In genomic region chr12:63594828-63595227, GRCh38 we compare ENCODE assay signal across 8 cellular contexts.
DNase-seq lines count a peak whose midpoint lies in the region; ATAC-seq, FAIRE-seq and TF ChIP-seq lines count a peak whose summit lies in the region.
"Not testable (repeated sequence)": the region's sequence is repeated elsewhere in the genome, so short reads cannot be mapped to it uniquely, and the experiment has no call there.

No MANE protein-coding gene starts in this region.

- TF ChIP-seq POLR2A in K562 (conservative IDR thresholded peaks at IDR 0.05), result not testable (repeated sequence)

- H3K36me3 ChIP-seq in Caco-2 (ENCODE audit: control insufficient read depth, insufficient read depth, low read length); Panc1 (ENCODE audit: control insufficient read depth, insufficient read depth, low read length); K562 (ENCODE audit: control insufficient read depth, insufficient read depth, low read length); hepatocyte (replicated peaks; ENCODE audit: insufficient read depth, low read depth): not testable (repeated sequence)

- not testable (repeated sequence) for BruUV-seq in Caco-2 (replicated peaks; lab: Mats Ljungman, UMichigan); Panc1 (replicated peaks; lab: Mats Ljungman, UMichigan); K562 (replicated peaks; lab: Mats Ljungman, UMichigan)

- H3K27me3 ChIP-seq in Caco-2 (replicated peaks; ENCODE audit: control insufficient read depth, insufficient read depth, low read length); Panc1 (ENCODE audit: control insufficient read depth, insufficient read depth, low read length); K562 (ENCODE audit: control insufficient read depth in 2 of 2, insufficient read depth in 2 of 2, low read length in 2 of 2); hepatocyte: not testable (repeated sequence)

- not testable (repeated sequence) for H3K9ac ChIP-seq in K562 (ENCODE audit: insufficient read depth in 1 of 2, low read depth in 2 of 2, low read length in 2 of 2)

- DNase-seq in Caco-2 (peak; percentile 2 to 36), ELF-1 (ENCODE audit: low read depth, low spot score) (peak; percentile 13), HT-29 (ENCODE audit: low spot score) (peak; percentile 63), K562 (ENCODE audit: extremely low read depth in 1 of 4, low spot score in 3 of 4) (peak in 1 of 4 experiments; percentile 2), epithelial cell of prostate (ENCODE audit: low read depth, low spot score) (peak; percentile 49), hepatocyte (ENCODE audit: low spot score) (peak; percentile 45)
- DNase-seq in Panc1 (ENCODE audit: low read depth, low spot score); mesothelial cell of epicardium (ENCODE audit: low spot score in 2 of 2, unreplicated experiment in 2 of 2): not testable (repeated sequence)

- not testable (repeated sequence) for FAIRE-seq in K562 (lab: Jason Lieb, UNC)

- TF ChIP-seq RAD21 in K562 (CRISPR knock-in tag; conservative IDR thresholded peaks at IDR 0.05 in 1 of 2, IDR thresholded peaks at IDR 0.05 in 1 of 2), result not testable (repeated sequence)

- not testable (repeated sequence) for H3K4me3 ChIP-seq in Caco-2 (ENCODE audit: low read depth, low read length); Panc1 (ENCODE audit: low read depth in 2 of 2, low read length in 2 of 2); K562; hepatocyte

- not testable (repeated sequence) for H3K4me1 Mint-ChIP-seq in Caco-2 (ENCODE audit: low read depth, unreplicated experiment); mesothelial cell of epicardium

- POLR2A ChIA-PET in Caco-2 (lab: Charles Lee); Panc1 (lab: Charles Lee); K562 (lab: Yijun Ruan, JAX): not testable (repeated sequence)

- H2AFZ ChIP-seq in K562 (ENCODE audit: low read depth, low read length), result peak overlapping the region; percentile 34; the same call in 1 of the 2 replicates
- H2AFZ ChIP-seq in hepatocyte, result not testable (repeated sequence)

- not testable (repeated sequence) for H3K9me1 ChIP-seq in K562 (ENCODE audit: control insufficient read depth, insufficient read depth, low read length)

- TF ChIP-seq EP300 in K562 (IDR thresholded peaks at IDR 0.05; ENCODE audit: low read length), result not testable (repeated sequence)

- not testable (repeated sequence) for H3K9me2 ChIP-seq in hepatocyte (replicated peaks; ENCODE audit: insufficient read depth)

- H3K4me3 Mint-ChIP-seq in Caco-2 (ENCODE audit: unreplicated experiment); mesothelial cell of epicardium: not testable (repeated sequence)

- not testable (repeated sequence) for H3K27ac ChIP-seq in Panc1 (ENCODE audit: low read length); K562 (ENCODE audit: extremely low read depth, low read depth, low read length); epithelial cell of prostate; hepatocyte

- 0% methylated on average over 4 of the region's 4 CpGs for WGBS in K562 (ENCODE audit: insufficient coverage, low coverage, missing lambda C conversion rate)
- WGBS in hepatocyte (ENCODE audit: low lambda C conversion rate, missing lambda C conversion rate), result 18% methylated on average over 4 of the region's 4 CpGs

- TF ChIP-seq CTCF in Caco-2 (IDR thresholded peaks at IDR 0.05; ENCODE audit: insufficient read depth in 1 of 2, low read depth in 1 of 2, low read length in 1 of 2, severe bottlenecking in 1 of 2, unreplicated experiment in 1 of 2); Panc1 (IDR thresholded peaks at IDR 0.05); K562 (IDR thresholded peaks at IDR 0.05 in 2 of 3, conservative IDR thresholded peaks at IDR 0.05 in 1 of 3; ENCODE audit: insufficient read depth in 2 of 3, low read depth in 1 of 3, low read length in 3 of 3); hepatocyte (IDR thresholded peaks at IDR 0.05; ENCODE audit: poor library complexity); mesothelial cell of epicardium (IDR thresholded peaks at IDR 0.05; ENCODE audit: unreplicated experiment): not testable (repeated sequence)

- ATAC-seq in Panc1, result 0 out of 2 replicates have a peak, but pooled peaks have one; percentile 34
- ATAC-seq in K562, result not testable (repeated sequence)

- H3K4me2 ChIP-seq in K562 (ENCODE audit: insufficient read depth, low read length); hepatocyte: not testable (repeated sequence)

- CTCF ChIA-PET in Caco-2 (lab: Charles Lee); Panc1 (lab: Charles Lee); K562 (lab: Yijun Ruan, JAX; ENCODE audit: low intra/inter-chr PET ratio): not testable (repeated sequence)

- not testable (repeated sequence) for H3K27me3 Mint-ChIP-seq in Caco-2 (ENCODE audit: insufficient read depth, unreplicated experiment); mesothelial cell of epicardium (ENCODE audit: low read depth)

- H3K27ac Mint-ChIP-seq in Caco-2 (ENCODE audit: unreplicated experiment), result not testable (repeated sequence)
- peak overlapping the region; percentile 21 for H3K27ac Mint-ChIP-seq in mesothelial cell of epicardium

- H3K36me3 Mint-ChIP-seq in Caco-2 (ENCODE audit: insufficient read depth, unreplicated experiment); mesothelial cell of epicardium: not testable (repeated sequence)

- not testable (repeated sequence) for H3K9me3 Mint-ChIP-seq in Caco-2 (ENCODE audit: unreplicated experiment); mesothelial cell of epicardium

- H3K4me1 ChIP-seq in Caco-2; Panc1 (ENCODE audit: control insufficient read depth, insufficient read depth, low read length); K562 (replicated peaks in 1 of 2; ENCODE audit: control insufficient read depth in 2 of 2, insufficient read depth in 2 of 2, low read length in 2 of 2); hepatocyte (ENCODE audit: insufficient read depth): not testable (repeated sequence)

- in situ Hi-C loops in Panc1 (cut with HindIII; ENCODE audit: low pct_unique_long_range_greater_than_20kb, low sequenced_read_pairs); K562 (cut with MboI): not testable (repeated sequence)

- intact Hi-C loops in Caco-2 (cut with micrococcal nuclease; ENCODE audit: unreplicated experiment); Panc1 (cut with micrococcal nuclease; ENCODE audit: unreplicated experiment); K562 (cut with micrococcal nuclease): not testable (repeated sequence)

- H3K9me3 ChIP-seq in Caco-2; Panc1 (ENCODE audit: control insufficient read depth, insufficient read depth, low read depth, low read length); K562 (replicated peaks; ENCODE audit: control insufficient read depth, insufficient read depth, low read depth, low read length); hepatocyte (ENCODE audit: low read depth): not testable (repeated sequence)

- H3K79me2 ChIP-seq in K562 (ENCODE audit: control insufficient read depth, insufficient read depth, low read length); hepatocyte: not testable (repeated sequence)

- not testable (repeated sequence) for H4K20me1 ChIP-seq in K562 (replicated peaks; ENCODE audit: control insufficient read depth, insufficient read depth, low read length); hepatocyte (ENCODE audit: insufficient read depth, poor library complexity, severe bottlenecking)
